ENCODE assay signal across 8 cellular contexts in the genomic region with DNA sequence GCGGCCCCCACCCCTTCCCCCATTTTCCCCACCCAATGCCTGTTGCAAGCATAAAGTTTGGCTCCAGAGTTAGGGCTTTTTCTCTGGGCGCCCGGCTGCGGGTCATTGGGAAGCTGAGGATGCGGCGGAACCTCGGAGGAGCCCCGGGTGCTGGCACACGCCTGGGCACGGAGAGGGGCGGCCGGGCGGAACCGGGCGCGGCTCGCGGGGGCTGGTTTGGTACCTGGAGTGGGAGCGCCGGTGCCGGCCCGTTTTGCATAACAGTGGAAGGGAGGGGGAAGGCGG. TPM values are rescaled to one million over a fixed set of nuclear protein-coding genes. Genes with fewer than 3 reads are reported as not detected.
A peak's percentile ranks its signal among the peaks of the same experiment; 100 is the strongest.
DNase-seq lines count a peak whose midpoint lies in the region; ATAC-seq and TF ChIP-seq lines count a peak whose summit lies in the region.

No MANE protein-coding gene starts in this region.

- no peaks in the 10 kb centered on the region for H3K9me3 ChIP-seq in PC-9 (ENCODE audit: insufficient read depth, low read depth)
- no peaks in the 10 kb centered on the region for H3K9me3 ChIP-seq in esophagus (ENCODE audit: control insufficient read depth in 2 of 2, insufficient read depth in 1 of 2, low read depth in 1 of 2, low read length in 1 of 2)

- no peak overlapping the region for H3K27ac Mint-ChIP-seq in progenitor cell of endocrine pancreas

- H3K4me1 Mint-ChIP-seq in progenitor cell of endocrine pancreas (ENCODE audit: low read depth) = peaks cover 3% of the 10 kb centered on the region

- no peaks in the 10 kb centered on the region for H3K27me3 ChIP-seq in PC-9 (ENCODE audit: insufficient read depth, low read depth)
- H3K27me3 ChIP-seq in esophagus (ENCODE audit: control insufficient read depth in 1 of 2, insufficient read depth in 2 of 2, low read length in 2 of 2) = no peaks in the 10 kb centered on the region

- peaks cover 6% of the 10 kb centered on the region; the same call in 1 of the 2 replicates for H3K79me2 ChIP-seq in PC-9 (ENCODE audit: low read depth)

- H3K4me3 ChIP-seq in PC-9 (peak overlapping the region; percentile 94), esophagus (ENCODE audit: low read depth in 1 of 2, low read length in 2 of 2) (peak overlapping the region; percentile 81 to 84)

- H3K36me3 ChIP-seq in PC-9 (ENCODE audit: low read depth) (no peaks in the 10 kb centered on the region), esophagus (ENCODE audit: control insufficient read depth in 2 of 2, insufficient read depth in 2 of 2, low read length in 1 of 2) (no peaks in the 10 kb centered on the region)

- no TSS peak for BruUV-seq in PC-9 (replicated peaks; lab: Mats Ljungman, UMichigan)

- H3K4me2 ChIP-seq in PC-9 = peak overlapping the region; percentile 95

- ATAC-seq in GM19328 (IDR thresholded peaks at IDR 0.05; ENCODE audit: unreplicated experiment) = peak; percentile 9
- ATAC-seq in GM18870 (IDR thresholded peaks at IDR 0.05; ENCODE audit: unreplicated experiment) = no peak

- POLR2A ChIA-PET in PC-9 (lab: Charles Lee; ENCODE audit: unreplicated experiment) = interaction anchor here (0.5 to 0.7 kb wide), 4 partner anchors 97 to 531 kb away, joined by 4 to 5 read pairs (median 4); no protein-coding TSS in a partner anchor

- peaks cover 59% of the 10 kb centered on the region for H3K27me3 Mint-ChIP-seq in progenitor cell of endocrine pancreas

- CTCF ChIA-PET in PC-9 (lab: Charles Lee) = no interaction called here

- H3K4me1 ChIP-seq in PC-9 (replicated peaks; ENCODE audit: insufficient read depth) (peaks cover 15% of the 10 kb centered on the region), esophagus (ENCODE audit: control insufficient read depth in 2 of 2, insufficient read depth in 2 of 2, low read length in 1 of 2) (peaks cover 0 to 3% of the 10 kb centered on the region in 2 donors)

- no peaks in the 10 kb centered on the region for H4K20me1 ChIP-seq in PC-9 (ENCODE audit: insufficient read depth)

- WGBS in esophagus, 2 donors = 0 to 1% methylated on average over 22 to 23 of the region's 23 CpGs

- intact Hi-C loops in PC-9 (cut with micrococcal nuclease; ENCODE audit: unreplicated experiment) = loop anchor here (5.0 kb wide), 2 partner anchors 41 to 74 kb away; no protein-coding TSS in a partner anchor

- no peaks in the 10 kb centered on the region for H3K9me3 Mint-ChIP-seq in progenitor cell of endocrine pancreas (ENCODE audit: low read depth)

- DNase-seq in PC-9 (no peak), progenitor cell of endocrine pancreas (ENCODE audit: low spot score, unreplicated experiment) (no peak), EL (no peak), NAMALWA (ENCODE audit: low spot score) (no peak)
- DNase-seq in NK-92 treated with Interleukin-12 subunit alpha and Interleukin-12 subunit beta, amount 100 ng/mL, for 24 hours (lab: John Stamatoyannopoulos, UW) = no peak

- H3K4me3 Mint-ChIP-seq in progenitor cell of endocrine pancreas (ENCODE audit: low read depth) = peak overlapping the region; percentile 68

- H3K27ac ChIP-seq in PC-9 = no peak overlapping the region
- peak overlapping the region; percentile 87 to 90 for H3K27ac ChIP-seq in esophagus (ENCODE audit: low read depth in 2 of 2, low read length in 1 of 2)

- TF ChIP-seq CTCF in PC-9 (conservative IDR thresholded peaks at IDR 0.05) = no peak
- no peak for TF ChIP-seq CTCF in progenitor cell of endocrine pancreas (IDR thresholded peaks at IDR 0.05; ENCODE audit: unreplicated experiment)

- peaks cover 10% of the 10 kb centered on the region; the same call in 1 of the 2 replicates for H3F3A ChIP-seq in PC-9 (ENCODE audit: insufficient read depth, low read depth)

- no peaks in the 10 kb centered on the region for H3K36me3 Mint-ChIP-seq in progenitor cell of endocrine pancreas (ENCODE audit: insufficient read depth)

- H2AFZ ChIP-seq in PC-9 = peak overlapping the region; percentile 97

- H3K9me2 ChIP-seq in PC-9 (ENCODE audit: insufficient read depth) = no peaks in the 10 kb centered on the region

RNA-seq across cellular contexts. Expression of gene PPARGC1B, which starts 1.2 kb away (rescaled TPM):
- total RNA-seq in PC-9 (2021) (3.2 and 3.4 TPM in 2 replicates), progenitor cell of endocrine pancreas (0.24 and 0.44 TPM in 2 replicates)
- polyA plus RNA-seq in esophagus = 1 to 10 TPM; 2.0 to 3.8 TPM
